Comparison of ENCODE assay signal across 9 cellular contexts in the genomic region with DNA sequence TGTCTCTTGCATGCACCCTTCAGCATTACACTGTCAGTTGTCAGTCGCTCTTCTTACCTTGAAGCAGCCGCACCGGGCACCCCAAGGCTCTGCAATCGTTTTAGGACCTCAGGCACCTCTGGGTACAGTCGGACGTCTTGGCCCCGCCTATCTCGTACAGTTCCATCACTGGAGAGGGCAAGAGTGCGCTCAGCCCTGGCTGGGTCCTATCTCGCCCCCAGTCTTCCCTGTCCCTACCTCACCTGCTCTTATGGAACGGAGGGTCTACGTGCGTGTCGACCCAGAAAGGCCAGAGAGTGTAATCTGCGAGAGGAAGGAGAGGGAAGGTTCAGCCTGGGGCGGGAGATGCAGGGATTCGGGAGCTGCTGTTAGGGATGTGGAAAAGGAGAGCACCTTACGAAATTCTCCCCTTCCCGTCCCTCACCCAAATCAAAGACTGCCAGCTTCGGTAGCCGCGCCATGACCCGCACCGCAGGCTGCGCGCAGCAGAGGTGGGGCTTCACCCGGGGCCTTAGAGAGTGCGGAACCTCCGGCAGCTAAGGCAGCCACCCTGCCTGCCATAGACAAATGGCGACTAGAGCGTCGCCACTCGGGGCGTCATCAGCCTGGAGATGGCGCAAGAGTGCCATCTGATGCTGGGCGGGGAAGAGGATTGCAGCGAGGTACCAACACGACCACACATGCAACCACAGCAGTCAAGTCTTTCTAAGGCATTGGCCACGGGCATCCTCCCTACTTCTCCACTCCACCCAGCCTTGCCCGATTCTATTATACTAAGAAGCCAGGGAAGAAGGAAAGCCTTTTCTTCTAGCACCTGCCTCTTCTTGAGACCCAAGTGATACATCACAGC. TPM values are rescaled to one million over a fixed set of nuclear protein-coding genes. Genes with fewer than 3 reads are reported as not detected.
DNase-seq lines count a peak whose midpoint lies in the region; ATAC-seq, FAIRE-seq and TF ChIP-seq lines count a peak whose summit lies in the region.
"Had no signal": no experiment of that assay in that cellular context is flagged by ENCODE, and none has a peak within 500 bp of the region (broad histone marks: within the 10 kb centered on the region; RNA-seq: fewer than 3 reads in every experiment).

Gene MDP1, minus strand, starts transcription at position 572 of the 850 bp plus-strand sequence. Its CDS starts 111 bp downstream, at position 461.

- H3K9me3 ChIP-seq in kidney (ENCODE audit: control insufficient read depth in 1 of 2, low read length in 2 of 2): no peaks in the 10 kb centered on the region

- peak within 1 kb of the TSS; percentile 95 for H3K27ac Mint-ChIP-seq in activated B cell treated with CpG ODN at 0.5 μM for 24 hours

- POLR2A ChIA-PET in activated B cell treated with CpG ODN at 0.5 μM for 24 hours (lab: Charles Lee): interaction anchor here (0.6 to 6.6 kb wide), 37 partner anchors 9 to 1376 kb away, joined by 3 to 143 read pairs (median 5); partner anchors contain the start of genes CARMIL3, CBLN3, CIDEB and DCAF11

- peak within 1 kb of the TSS; percentile 92 to 100 for H3K9ac ChIP-seq in kidney (ENCODE audit: low read length in 2 of 2)

- peak within 1 kb of the TSS; percentile 93 for H3K4me3 Mint-ChIP-seq in activated B cell treated with CpG ODN at 0.5 μM for 24 hours

- DNase-seq in AG09309 (ENCODE audit: low read depth) (peak; percentile 59), NCI-H2227 (lab: John Stamatoyannopoulos, UW; ENCODE audit: unreplicated experiment) (peak; percentile 93), activated B cell treated with CpG ODN at 0.5 μM for 24 hours (peak; percentile 71), caudate nucleus (lab: John Stamatoyannopoulos, UW) (peak; percentile 12 to 93 (median 76)), kidney (peak; percentile 95)
- peak; percentile 87 for DNase-seq in stimulated activated CD4-positive, alpha-beta T cell treated with anti-CD3 and anti-CD28 coated beads, Interleukin-15, amount 100 ng/mL, for 24 hours

- no peaks in the 10 kb centered on the region for H3K27me3 Mint-ChIP-seq in activated B cell treated with CpG ODN at 0.5 μM for 24 hours

- TF ChIP-seq CTCF in AG09309 (IDR thresholded peaks at IDR 0.05; ENCODE audit: control insufficient read depth, insufficient read depth, low read depth, low read length, missing control alignments) (peak; percentile 54), activated B cell treated with CpG ODN at 0.5 μM for 24 hours (IDR thresholded peaks at IDR 0.05) (no peak), kidney (IDR thresholded peaks at IDR 0.05; ENCODE audit: borderline replicate concordance, extremely low read depth, insufficient read depth) (peak; percentile 81)

- H3K9me3 Mint-ChIP-seq in activated B cell treated with CpG ODN at 0.5 μM for 24 hours: no peaks in the 10 kb centered on the region

- intact Hi-C loops in activated B cell treated with CpG ODN at 0.5 μM for 24 hours (cut with micrococcal nuclease) (loop anchor here (1.0 kb wide), 5 partner anchors 17 to 93 kb away; partner anchors contain the start of genes GMPR2, IRF9, NEDD8 and RABGGTA), kidney (cut with DNase I) (no loop called here)

- peak within 1 kb of the TSS; percentile 95 for H3K27ac ChIP-seq in caudate nucleus (ENCODE audit: low read depth, low read length)
- peak within 1 kb of the TSS; percentile 88 to 95 for H3K27ac ChIP-seq in kidney (ENCODE audit: low read depth in 2 of 2, low read length in 2 of 2)

- H3K4me3 ChIP-seq in AG09309 (ENCODE audit: control insufficient read depth, low read depth, low read length): peak within 1 kb of the TSS; percentile 63
- peak within 1 kb of the TSS; percentile 98 to 99 for H3K4me3 ChIP-seq in kidney (ENCODE audit: low read length in 2 of 2)

- peaks cover 50% of the 10 kb centered on the region for H3K4me1 Mint-ChIP-seq in activated B cell treated with CpG ODN at 0.5 μM for 24 hours

- no peak for FAIRE-seq in kidney (lab: Jason Lieb, UNC)
- FAIRE-seq: endometrium had no signal

- peaks cover 43% of the 10 kb centered on the region for H3K36me3 Mint-ChIP-seq in activated B cell treated with CpG ODN at 0.5 μM for 24 hours (ENCODE audit: low read depth)

- ATAC-seq in GM18907 (IDR thresholded peaks at IDR 0.05; ENCODE audit: unreplicated experiment) (peak; percentile 66), HG03159 (IDR thresholded peaks at IDR 0.05; ENCODE audit: unreplicated experiment) (peak; percentile 60), activated B cell treated with CpG ODN at 0.5 μM for 24 hours (ENCODE audit: low read depth) (peak; percentile 75)

- peaks cover 2 to 5% of the 10 kb centered on the region in 2 donors for H3K36me3 ChIP-seq in kidney (ENCODE audit: control insufficient read depth in 1 of 2, insufficient read depth in 2 of 2, low read length in 2 of 2)

- peaks cover 3 to 11% of the 10 kb centered on the region in 2 donors for H3K4me1 ChIP-seq in kidney (ENCODE audit: control insufficient read depth in 1 of 2, insufficient read depth in 1 of 2, low read depth in 1 of 2, low read length in 2 of 2)

- CTCF ChIA-PET in activated B cell treated with CpG ODN at 0.5 μM for 24 hours (lab: Charles Lee): interaction anchor here (0.6 to 5.6 kb wide), 13 partner anchors 12 to 221 kb away, joined by 3 to 37 read pairs (median 5); partner anchors contain the start of genes CIDEB, IRF9, LTB4R2 and TINF2

RNA-seq across cellular contexts. Expression of gene MDP1, which starts in this region (rescaled TPM):
- total RNA-seq in activated B cell treated with CpG ODN at 0.5 μM for 24 hours: 12.7 and 16.3 TPM in 2 replicates
- 22.8 TPM for total RNA-seq in kidney
- 55.4 TPM for polyA plus RNA-seq in kidney (ENCODE audit: insufficient read depth, low read depth, low replicate concordance)

Comparison
In these comparisons a context has a peak if more than half of its experiments do, and no peak if none do; other contexts are left out.
1. Peak in every context shown above with its lines: DNase-seq, ATAC-seq, H3K4me3 ChIP-seq and H3K27ac ChIP-seq.